ENCODE assay signal across 15 cellular contexts in the genomic region with DNA sequence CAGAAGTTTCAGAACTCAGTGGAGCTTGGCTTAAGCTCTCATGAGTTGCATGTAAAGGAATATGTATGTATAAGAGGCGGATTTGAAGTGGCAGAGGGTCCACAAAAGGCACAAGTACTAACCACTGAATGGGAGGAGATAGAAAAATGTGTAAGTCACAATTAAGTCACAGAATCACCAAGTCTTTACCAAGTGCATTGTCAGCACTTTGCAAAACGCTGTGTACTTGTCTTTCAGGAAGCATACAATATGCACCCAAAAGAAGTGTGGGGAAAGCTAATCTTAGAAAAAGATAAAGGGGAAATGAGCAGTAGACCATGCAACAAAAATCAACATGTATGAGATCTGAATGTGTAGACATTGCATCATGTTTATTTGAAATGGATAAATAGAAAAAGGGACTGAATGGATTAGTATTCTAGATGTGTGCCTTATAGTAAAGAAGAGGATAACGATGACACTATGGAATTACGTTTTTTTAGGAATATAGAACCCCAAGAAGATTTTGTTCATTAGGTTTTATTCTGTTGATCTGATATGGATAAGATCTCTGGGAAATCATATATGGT. TPM values are rescaled to one million over a fixed set of nuclear protein-coding genes. Genes with fewer than 3 reads are reported as not detected.
A peak's percentile ranks its signal among the peaks of the same experiment; 100 is the strongest.
DNase-seq lines count a peak whose midpoint lies in the region; ATAC-seq, FAIRE-seq and TF ChIP-seq lines count a peak whose summit lies in the region.
"Had no signal": no experiment of that assay in that cellular context is flagged by ENCODE, and none has a peak within 500 bp of the region (broad histone marks: within the 10 kb centered on the region; RNA-seq: fewer than 3 reads in every experiment).

No MANE protein-coding gene starts in this region.

- H3K4me3 Mint-ChIP-seq in activated naive CD4-positive, alpha-beta T cell treated with anti-CD3 and anti-CD28 coated beads, Interleukin-2, amount 50 U/mL, for 24 hours = no peak overlapping the region
- no peak overlapping the region for H3K4me3 Mint-ChIP-seq in activated naive CD4-positive, alpha-beta T cell treated with anti-CD3 and anti-CD28 coated beads for 36 hours
- H3K4me3 Mint-ChIP-seq in T-helper 17 cell = no peak overlapping the region
- H3K4me3 Mint-ChIP-seq in stimulated activated naive B cell treated with anti-CD40 and anti-IgM and Interleukin-4, amounts not matched to agents 10 μg/mL and 1 μg/mL and 100 μg/mL, for 72 hours = peak overlapping the region in 1 of 2 donors; percentile 15
- H3K4me3 Mint-ChIP-seq: activated CD4-positive, alpha-beta memory T cell treated with anti-CD3 and anti-CD28 coated beads, Interleukin-2, amount 10 ng/mL, durations not matched to agents 7 days and 5 days had no signal

- DNase-seq in activated naive CD4-positive, alpha-beta T cell treated with anti-CD3 and anti-CD28 coated beads for 36 hours = no peak
- DNase-seq in T-helper 17 cell (no peak), fibroblast of the aortic adventitia (ENCODE audit: low read depth) (peak; percentile 39), RCC 7860 (ENCODE audit: low spot score) (no peak)
- DNase-seq in stimulated activated naive B cell treated with anti-CD40 and anti-IgM and Interleukin-4, amounts not matched to agents 10 μg/mL and 1 μg/mL and 100 μg/mL, for 72 hours = no peak
- DNase-seq: activated CD4-positive, alpha-beta memory T cell treated with anti-CD3 and anti-CD28 coated beads, Interleukin-2, amount 10 ng/mL, durations not matched to agents 7 days and 5 days; effector CD8-positive, alpha-beta T cell; midbrain; NCI-H1105; NCI-H774; upper lobe of right lung had no signal

- no peak overlapping the region for H3K4me3 ChIP-seq in fibroblast of the aortic adventitia (ENCODE audit: low read depth, low read length)
- H3K4me3 ChIP-seq: upper lobe of right lung had no signal

- CTCF ChIA-PET in activated naive CD4-positive, alpha-beta T cell treated with anti-CD3 and anti-CD28 coated beads for 36 hours (lab: Charles Lee) = interaction anchor here (0.7 to 5.2 kb wide), 7 partner anchors 9 to 159 kb away, joined by 3 to 49 read pairs (median 4); no protein-coding TSS in a partner anchor

- ATAC-seq in T-helper 17 cell = no peak
- peak; percentile 22 to 35 for ATAC-seq in stimulated activated naive B cell treated with anti-CD40 and anti-IgM and Interleukin-4, amounts not matched to agents 10 μg/mL and 1 μg/mL and 100 μg/mL, for 72 hours (replicated peaks)
- ATAC-seq in HG03460 (IDR thresholded peaks at IDR 0.05; ENCODE audit: unreplicated experiment) = no peak
- no peak for ATAC-seq in HG03108 (IDR thresholded peaks at IDR 0.05; ENCODE audit: unreplicated experiment)
- ATAC-seq: sciatic nerve, upper lobe of right lung had no signal

- H3K4me1 Mint-ChIP-seq in activated naive CD4-positive, alpha-beta T cell treated with anti-CD3 and anti-CD28 coated beads, Interleukin-2, amount 50 U/mL, for 24 hours = peaks cover 28% of the 10 kb centered on the region
- H3K4me1 Mint-ChIP-seq in activated naive CD4-positive, alpha-beta T cell treated with anti-CD3 and anti-CD28 coated beads for 36 hours (ENCODE audit: low read depth) = peaks cover 13% of the 10 kb centered on the region
- H3K4me1 Mint-ChIP-seq in T-helper 17 cell = peaks cover 8% of the 10 kb centered on the region
- H3K4me1 Mint-ChIP-seq in stimulated activated naive B cell treated with anti-CD40 and anti-IgM and Interleukin-4, amounts not matched to agents 10 μg/mL and 1 μg/mL and 100 μg/mL, for 72 hours = peaks cover 25 to 36% of the 10 kb centered on the region in 2 donors

- H3K9me3 Mint-ChIP-seq in activated naive CD4-positive, alpha-beta T cell treated with anti-CD3 and anti-CD28 coated beads, Interleukin-2, amount 50 U/mL, for 24 hours = no peaks in the 10 kb centered on the region
- H3K9me3 Mint-ChIP-seq in activated naive CD4-positive, alpha-beta T cell treated with anti-CD3 and anti-CD28 coated beads for 36 hours = no peaks in the 10 kb centered on the region
- H3K9me3 Mint-ChIP-seq in stimulated activated naive B cell treated with anti-CD40 and anti-IgM and Interleukin-4, amounts not matched to agents 10 μg/mL and 1 μg/mL and 100 μg/mL, for 72 hours = no peaks in the 10 kb centered on the region
- H3K9me3 Mint-ChIP-seq: activated CD4-positive, alpha-beta memory T cell treated with anti-CD3 and anti-CD28 coated beads, Interleukin-2, amount 10 ng/mL, durations not matched to agents 7 days and 5 days had no signal

- H3K27ac Mint-ChIP-seq in activated naive CD4-positive, alpha-beta T cell treated with anti-CD3 and anti-CD28 coated beads, Interleukin-2, amount 50 U/mL, for 24 hours = peak overlapping the region; percentile 91
- H3K27ac Mint-ChIP-seq in activated naive CD4-positive, alpha-beta T cell treated with anti-CD3 and anti-CD28 coated beads for 36 hours = no peak overlapping the region
- peak overlapping the region; percentile 66 for H3K27ac Mint-ChIP-seq in T-helper 17 cell
- peak overlapping the region; percentile 20 for H3K27ac Mint-ChIP-seq in stimulated activated naive B cell treated with anti-CD40 and anti-IgM and Interleukin-4, amounts not matched to agents 10 μg/mL and 1 μg/mL and 100 μg/mL, for 72 hours
- H3K27ac Mint-ChIP-seq: activated CD4-positive, alpha-beta memory T cell treated with anti-CD3 and anti-CD28 coated beads, Interleukin-2, amount 10 ng/mL, durations not matched to agents 7 days and 5 days had no signal

- peaks cover 16% of the 10 kb centered on the region for H3K36me3 Mint-ChIP-seq in activated naive CD4-positive, alpha-beta T cell treated with anti-CD3 and anti-CD28 coated beads, Interleukin-2, amount 50 U/mL, for 24 hours
- H3K36me3 Mint-ChIP-seq in activated naive CD4-positive, alpha-beta T cell treated with anti-CD3 and anti-CD28 coated beads for 36 hours (ENCODE audit: low read depth) = peaks cover 12% of the 10 kb centered on the region
- peaks cover 12% of the 10 kb centered on the region for H3K36me3 Mint-ChIP-seq in T-helper 17 cell (ENCODE audit: low read depth)
- H3K36me3 Mint-ChIP-seq in stimulated activated naive B cell treated with anti-CD40 and anti-IgM and Interleukin-4, amounts not matched to agents 10 μg/mL and 1 μg/mL and 100 μg/mL, for 72 hours = peaks cover 35 to 55% of the 10 kb centered on the region in 2 donors

- no peak for FAIRE-seq in RCC 7860 (lab: Jason Lieb, UNC)

- H3K9me3 ChIP-seq in T-helper 17 cell (ENCODE audit: control insufficient read depth, low read length, poor library complexity, severe bottlenecking) = no peaks in the 10 kb centered on the region
- H3K9me3 ChIP-seq: upper lobe of right lung had no signal

- intact Hi-C loops in activated naive CD4-positive, alpha-beta T cell treated with anti-CD3 and anti-CD28 coated beads for 36 hours (cut with micrococcal nuclease) = no loop called here

- no peaks in the 10 kb centered on the region for H3K27me3 Mint-ChIP-seq in activated naive CD4-positive, alpha-beta T cell treated with anti-CD3 and anti-CD28 coated beads, Interleukin-2, amount 50 U/mL, for 24 hours
- no peaks in the 10 kb centered on the region for H3K27me3 Mint-ChIP-seq in activated naive CD4-positive, alpha-beta T cell treated with anti-CD3 and anti-CD28 coated beads for 36 hours (ENCODE audit: low read depth)
- no peaks in the 10 kb centered on the region for H3K27me3 Mint-ChIP-seq in T-helper 17 cell
- no peaks in the 10 kb centered on the region for H3K27me3 Mint-ChIP-seq in stimulated activated naive B cell treated with anti-CD40 and anti-IgM and Interleukin-4, amounts not matched to agents 10 μg/mL and 1 μg/mL and 100 μg/mL, for 72 hours
- H3K27me3 Mint-ChIP-seq: activated CD4-positive, alpha-beta memory T cell treated with anti-CD3 and anti-CD28 coated beads, Interleukin-2, amount 10 ng/mL, durations not matched to agents 7 days and 5 days had no signal

- no peak for TF ChIP-seq CTCF in fibroblast of the aortic adventitia (IDR thresholded peaks at IDR 0.05; ENCODE audit: insufficient read depth, low read length)

RNA-seq across cellular contexts. Expression of a gene that starts 4.5 kb away (rescaled TPM):
- total RNA-seq in activated naive CD4-positive, alpha-beta T cell treated with anti-CD3 and anti-CD28 coated beads for 36 hours = 1 to 10 TPM in 1 of 2 experiments, under 1 TPM in 1; 0.77 to 1.1 TPM
- total RNA-seq in T-helper 17 cell (1 to 10 TPM; 3.8 to 4.3 TPM), fibroblast of the aortic adventitia (ENCODE audit: low replicate concordance) (0.82 and 1.9 TPM in 2 replicates)

RNA-seq across cellular contexts. Expression of a gene that starts 48.1 kb away (rescaled TPM):
- 10 to 100 TPM; 30.5 to 32.6 TPM for total RNA-seq in activated naive CD4-positive, alpha-beta T cell treated with anti-CD3 and anti-CD28 coated beads for 36 hours
- total RNA-seq in T-helper 17 cell (10 to 100 TPM; 36.1 to 43.2 TPM), fibroblast of the aortic adventitia (ENCODE audit: low replicate concordance) (43.7 and 73.4 TPM in 2 replicates)

RNA-seq across cellular contexts. Expression of a gene that starts 51.3 kb away (rescaled TPM):
- total RNA-seq in activated naive CD4-positive, alpha-beta T cell treated with anti-CD3 and anti-CD28 coated beads for 36 hours = 10 to 100 TPM; 84.9 to 85.1 TPM
- 10 to 100 TPM; 92.8 to 99.8 TPM for total RNA-seq in T-helper 17 cell
- total RNA-seq in fibroblast of the aortic adventitia (ENCODE audit: low replicate concordance) = 1.4 and 14.7 TPM in 2 replicates

Comparison
In these comparisons a context has a peak if more than half of its experiments do, and no peak if none do; other contexts are left out.
1. ATAC-seq: peak in stimulated activated naive B cell treated with anti-CD40 and anti-IgM and Interleukin-4, amounts not matched to agents 10 μg/mL and 1 μg/mL and 100 μg/mL, for 72 hours (2 of 2); none in T-helper 17 cell (single experiment), HG03460 (single experiment) and HG03108 (single experiment).